ENCODE assay signal across 1 cellular context in genomic region chr15:36133686-36134085, GRCh38.
TF ChIP-seq lines count a peak whose summit lies in the region.

No MANE protein-coding gene starts in this region.

TF ChIP-seq in SK-N-SH, 30 proteins besides CTCF, POLR2A, EP300 and RAD21 (continued from another document):
- TF ChIP-seq REST (IDR thresholded peaks at IDR 0.05; ENCODE audit: low read depth, low read length), result no peak
- no peak for TF ChIP-seq ELF1 (IDR thresholded peaks at IDR 0.05)
- no peak for TF ChIP-seq IRF3 (IDR thresholded peaks at IDR 0.05; ENCODE audit: low read depth, low read length)
- TF ChIP-seq YY1 (IDR thresholded peaks at IDR 0.05; ENCODE audit: low read depth), result no peak
- no peak for TF ChIP-seq JUND (IDR thresholded peaks at IDR 0.05)
- no peak for TF ChIP-seq GABPA (IDR thresholded peaks at IDR 0.05; ENCODE audit: low read depth)
- no peak for TF ChIP-seq NRF1 (IDR thresholded peaks at IDR 0.05; ENCODE audit: low read depth, low read length)
- TF ChIP-seq, protein P1, sequence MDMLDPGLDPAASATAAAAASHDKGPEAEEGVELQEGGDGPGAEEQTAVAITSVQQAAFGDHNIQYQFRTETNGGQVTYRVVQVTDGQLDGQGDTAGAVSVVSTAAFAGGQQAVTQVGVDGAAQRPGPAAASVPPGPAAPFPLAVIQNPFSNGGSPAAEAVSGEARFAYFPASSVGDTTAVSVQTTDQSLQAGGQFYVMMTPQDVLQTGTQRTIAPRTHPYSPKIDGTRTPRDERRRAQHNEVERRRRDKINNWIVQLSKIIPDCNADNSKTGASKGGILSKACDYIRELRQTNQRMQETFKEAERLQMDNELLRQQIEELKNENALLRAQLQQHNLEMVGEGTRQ (IDR thresholded peaks at IDR 0.05; ENCODE audit: borderline replicate concordance, low read depth, low read length), result no peak
